8 cellular contexts compared by ENCODE assay signal in genomic region chr15:40098489-40099261, GRCh38. TPM values are rescaled to one million over a fixed set of nuclear protein-coding genes. Genes with fewer than 3 reads are reported as not detected.
DNase-seq lines count a peak whose midpoint lies in the region; ATAC-seq, FAIRE-seq and TF ChIP-seq lines count a peak whose summit lies in the region.

No MANE protein-coding gene starts in this region.

- no peaks in the 10 kb centered on the region for H3K79me2 ChIP-seq in astrocyte (ENCODE audit: insufficient read depth, low read length)

- no peaks in the 10 kb centered on the region for H3K36me3 ChIP-seq in astrocyte (ENCODE audit: insufficient read depth, low read length)

- peak; percentile 23 for DNase-seq in NCI-H128 (lab: John Stamatoyannopoulos, UW; ENCODE audit: unreplicated experiment)
- peak; percentile 10 for DNase-seq in T follicular helper cell (ENCODE audit: low read depth)
- peak; percentile 97 for DNase-seq in astrocyte (ENCODE audit: low read depth)
- peak in 33 of 51 donors; percentile 16 to 74 (median 42) for DNase-seq in hypothalamus (lab: John Stamatoyannopoulos, UW)
- no peak for DNase-seq in D341Med (ENCODE audit: low spot score)

- H3K36me3 Mint-ChIP-seq in astrocyte (ENCODE audit: low read depth, unreplicated experiment) = peaks cover 17% of the 10 kb centered on the region

- no peak overlapping the region for H3K4me3 Mint-ChIP-seq in astrocyte (ENCODE audit: unreplicated experiment)

- ATAC-seq in GM18508 (IDR thresholded peaks at IDR 0.05; ENCODE audit: insufficient read depth, unreplicated experiment) (peak; percentile 57), HG02852 (IDR thresholded peaks at IDR 0.05; ENCODE audit: unreplicated experiment) (peak; percentile 81)

- peaks cover 73% of the 10 kb centered on the region for H3K4me1 Mint-ChIP-seq in astrocyte (ENCODE audit: low read depth, unreplicated experiment)

- peak overlapping the region; percentile 16 for H3K4me3 ChIP-seq in astrocyte (ENCODE audit: insufficient read depth, low read depth, low read length)
- H3K4me3 ChIP-seq in skin epidermis = peak overlapping the region in 1 of 7 experiments; percentile 2

- H3K4me1 ChIP-seq in astrocyte (ENCODE audit: insufficient read depth, low read length) = peaks cover 59% of the 10 kb centered on the region

- peak overlapping the region; percentile 84 for H3K9ac ChIP-seq in astrocyte (ENCODE audit: low read length)

- H3K4me2 ChIP-seq in astrocyte (ENCODE audit: low read length) = peak overlapping the region; percentile 75

- peak overlapping the region; percentile 96 for H3K27ac ChIP-seq in astrocyte (ENCODE audit: low read depth, low read length)
- H3K27ac ChIP-seq in skin epidermis = peak overlapping the region in 20 of 21 experiments; percentile 26 to 91 (median 71)

- no peaks in the 10 kb centered on the region for H3K27me3 Mint-ChIP-seq in astrocyte (ENCODE audit: low read depth, unreplicated experiment)

- peak overlapping the region; percentile 98 for H3K27ac Mint-ChIP-seq in astrocyte (ENCODE audit: unreplicated experiment)

- H3K27me3 ChIP-seq in astrocyte (ENCODE audit: insufficient read depth, low read length) = no peaks in the 10 kb centered on the region

- peaks cover 3% of the 10 kb centered on the region for H3K9me3 Mint-ChIP-seq in astrocyte (ENCODE audit: unreplicated experiment)

- no peaks in the 10 kb centered on the region for H3K9me3 ChIP-seq in astrocyte (ENCODE audit: insufficient read depth, low read depth, low read length)

- no peak overlapping the region for H2AFZ ChIP-seq in astrocyte (ENCODE audit: low read depth, low read length)

- no peak for TF ChIP-seq CTCF in astrocyte (IDR thresholded peaks at IDR 0.05; ENCODE audit: insufficient read depth, low read depth, low read length)

- FAIRE-seq in astrocyte (lab: Jason Lieb, UNC) = peak; percentile 41

- no peaks in the 10 kb centered on the region for H4K20me1 ChIP-seq in astrocyte (ENCODE audit: insufficient read depth, low read length)

RNA-seq across cellular contexts. Expression of gene BMF, which starts 10.0 kb away (rescaled TPM):
- 31.0 and 31.8 TPM in 2 replicates for total RNA-seq in astrocyte

RNA-seq across cellular contexts. Expression of gene SRP14, which starts 59.7 kb away (rescaled TPM):
- total RNA-seq in astrocyte = 279 and 320 TPM in 2 replicates
